In the genomic region with DNA sequence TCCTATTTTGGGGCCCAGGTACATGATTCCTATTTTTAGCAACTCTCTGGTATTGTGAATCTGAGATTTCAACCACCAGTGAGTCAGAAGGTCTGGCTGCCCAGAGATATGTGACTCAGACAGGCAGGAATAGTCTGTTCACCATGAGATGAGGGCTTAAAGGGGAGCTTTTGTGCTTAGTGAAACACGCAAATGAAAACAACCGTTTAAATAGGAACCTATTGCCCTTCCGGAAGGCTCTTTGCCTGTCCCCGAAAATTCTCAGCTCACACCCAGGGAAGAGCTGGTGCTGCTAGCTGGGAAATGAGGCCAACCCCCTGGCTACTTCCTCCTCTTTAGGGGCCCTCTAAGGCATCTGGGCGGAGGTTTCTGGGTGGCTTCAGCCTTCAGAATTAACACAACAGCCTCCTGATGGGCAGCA, we compare ENCODE assay signal across 7 cellular contexts.
DNase-seq lines count a peak whose midpoint lies in the region; ATAC-seq lines count a peak whose summit lies in the region.

No MANE protein-coding gene starts in this region.

- ATAC-seq in GM18861 (IDR thresholded peaks at IDR 0.05; ENCODE audit: unreplicated experiment): peak; percentile 75
- peak; percentile 90 for ATAC-seq in HG02885 (IDR thresholded peaks at IDR 0.05; ENCODE audit: poor library complexity, unreplicated experiment)

- DNase-seq in RKO (ENCODE audit: low spot score) (peak; percentile 74), fibroblast of the conjunctiva (ENCODE audit: low read depth) (peak; percentile 84), smooth muscle cell of the brain vasculature (ENCODE audit: low read depth, low spot score) (peak; percentile 24), NCI-H510A treated with DMSO at 0.1 percent for 48 hours (lab: John Stamatoyannopoulos, UW) (no peak), NCI-H1694 treated with DMSO at 0.1 percent for 48 hours (lab: John Stamatoyannopoulos, UW) (no peak)

Comparison
In these comparisons a context has a peak if more than half of its experiments do, and no peak if none do; other contexts are left out.
1. DNase-seq: peak in RKO (single experiment), fibroblast of the conjunctiva (single experiment) and smooth muscle cell of the brain vasculature (single experiment); none in NCI-H510A treated with DMSO at 0.1 percent for 48 hours (single experiment) and NCI-H1694 treated with DMSO at 0.1 percent for 48 hours (single experiment).